ENCODE assay signal across 15 cellular contexts in the genomic region with DNA sequence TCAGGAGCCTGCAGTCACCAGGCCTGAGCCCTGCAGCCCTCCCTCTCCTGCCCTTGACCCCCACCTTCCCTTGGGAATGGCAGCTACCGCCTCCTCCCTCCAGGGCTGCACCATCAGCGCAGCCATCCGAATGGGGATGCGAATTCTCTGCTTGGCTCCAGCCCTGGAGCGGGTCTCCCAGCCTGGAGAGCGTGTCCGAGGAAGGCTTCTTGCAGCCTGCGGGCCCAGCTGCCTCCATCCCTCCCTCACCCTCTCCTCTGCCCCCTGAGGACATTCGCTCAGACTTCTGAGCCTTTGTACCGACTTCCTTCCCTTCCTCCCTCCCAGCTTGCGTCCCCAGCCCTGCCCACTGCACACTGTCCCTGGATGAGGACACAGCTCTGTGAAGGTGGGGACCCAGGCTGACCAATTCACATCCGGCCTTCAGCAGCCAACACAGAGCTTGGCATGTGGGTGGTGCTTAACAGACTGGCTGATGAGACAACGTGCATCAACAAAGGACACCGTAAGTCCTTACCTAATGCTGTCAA. TPM values are rescaled to one million over a fixed set of nuclear protein-coding genes. Genes with fewer than 3 reads are reported as not detected.
DNase-seq lines count a peak whose midpoint lies in the region; TF ChIP-seq lines count a peak whose summit lies in the region.
"Had no signal": no experiment of that assay in that cellular context is flagged by ENCODE, and none has a peak within 500 bp of the region (broad histone marks: within the 10 kb centered on the region; RNA-seq: fewer than 3 reads in every experiment).

No MANE protein-coding gene starts in this region.

- no peak for TF ChIP-seq CTCF in H9 (conservative IDR thresholded peaks at IDR 0.05)

- H3K27me3 ChIP-seq in H9 (ENCODE audit: insufficient read depth, low read length) (no peaks in the 10 kb centered on the region), mesendoderm (ENCODE audit: insufficient read depth, low read length, poor library complexity) (no peaks in the 10 kb centered on the region), mesenchymal stem cell (ENCODE audit: control insufficient read depth in 1 of 2, insufficient read depth in 1 of 2, low read length in 2 of 2) (peaks cover 14% of the 10 kb centered on the region in 2 experiments)

- no peaks in the 10 kb centered on the region for H3K23me2 ChIP-seq in H9 (ENCODE audit: insufficient read length, low read depth, low read length, poor library complexity, severe bottlenecking)

- no peaks in the 10 kb centered on the region for H3K4me1 ChIP-seq in H9 (ENCODE audit: insufficient read depth, low read length)
- no peaks in the 10 kb centered on the region for H3K4me1 ChIP-seq in mesendoderm (ENCODE audit: control insufficient read depth, low read depth, low read length)
- peaks cover 13% of the 10 kb centered on the region for H3K4me1 ChIP-seq in mesenchymal stem cell (ENCODE audit: control insufficient read depth, insufficient read depth, low read depth, low read length)

- POLR2A ChIA-PET in activated CD4-positive, alpha-beta memory T cell treated with anti-CD3 and anti-CD28 coated beads, Interleukin-2, amount 10 ng/mL, durations not matched to agents 7 days and 5 days (lab: Charles Lee) = interaction anchor here (1.0 to 3.6 kb wide), 4 partner anchors 11 to 75 kb away, joined by 3 to 31 read pairs (median 4); partner anchors contain the start of genes BLOC1S3 and TRAPPC6A

- no peaks in the 10 kb centered on the region for H3K9me3 Mint-ChIP-seq in H9
- H3K9me3 Mint-ChIP-seq in activated CD4-positive, alpha-beta memory T cell treated with anti-CD3 and anti-CD28 coated beads, Interleukin-2, amount 10 ng/mL, durations not matched to agents 7 days and 5 days = no peaks in the 10 kb centered on the region
- H3K9me3 Mint-ChIP-seq: naive thymus-derived CD8-positive, alpha-beta T cell; stimulated activated memory B cell treated with anti-CD40 and anti-IgM and Interleukin-4, amounts not matched to agents 10 μg/mL and 1 μg/mL and 100 μg/mL, for 72 hours had no signal

- no peaks in the 10 kb centered on the region; a peak in 1 of 7 replicates for H3K36me3 Mint-ChIP-seq in H9 (ENCODE audit: insufficient read depth in 1 of 3, low read depth in 3 of 3)
- no peaks in the 10 kb centered on the region for H3K36me3 Mint-ChIP-seq in activated CD4-positive, alpha-beta memory T cell treated with anti-CD3 and anti-CD28 coated beads, Interleukin-2, amount 10 ng/mL, durations not matched to agents 7 days and 5 days (ENCODE audit: low read depth)
- H3K36me3 Mint-ChIP-seq: naive thymus-derived CD8-positive, alpha-beta T cell had no signal

- DNase-seq in NCI-H2171 treated with DMSO at 0.1 percent for 48 hours (lab: John Stamatoyannopoulos, UW) (peak; percentile 42), NCI-H2171 (lab: John Stamatoyannopoulos, UW) (no peak), H9 (peak; percentile 55), mesendoderm (peak; percentile 48), DMS114 treated with DMSO at 0.1 percent for 48 hours (lab: John Stamatoyannopoulos, UW; ENCODE audit: unreplicated experiment) (no peak), AG20443 (ENCODE audit: low spot score) (no peak), mesenchymal stem cell (no peak)
- DNase-seq in activated CD4-positive, alpha-beta memory T cell treated with anti-CD3 and anti-CD28 coated beads, Interleukin-2, amount 10 ng/mL, durations not matched to agents 7 days and 5 days = no peak
- DNase-seq: MV-4-11; naive thymus-derived CD8-positive, alpha-beta T cell; OCI-M1; stimulated activated CD4-positive, alpha-beta T cell treated with anti-CD3 and anti-CD28 coated beads, Interleukin-4, amount 100 ng/mL, for 4 hours had no signal

- H2BK15ac ChIP-seq in H9 (ENCODE audit: low read depth, low read length) (no peak overlapping the region), mesendoderm (replicated peaks; ENCODE audit: low read depth) (no peak overlapping the region), mesenchymal stem cell (ENCODE audit: low read depth, poor library complexity, severe bottlenecking) (no peak overlapping the region)

- H2BK120ac ChIP-seq in H9 (ENCODE audit: low read depth, low read length, poor library complexity, severe bottlenecking) (no peak overlapping the region), mesendoderm (ENCODE audit: low read depth, low read length) (no peak overlapping the region), mesenchymal stem cell (ENCODE audit: low read depth, low read length) (no peak overlapping the region)

- H3K9me3 ChIP-seq in H9 (ENCODE audit: control insufficient read depth, low read depth, low read length) (no peaks in the 10 kb centered on the region), mesenchymal stem cell (ENCODE audit: control insufficient read depth, low read length) (no peaks in the 10 kb centered on the region)
- H3K9me3 ChIP-seq: esophagus muscularis mucosa had no signal

- no peaks in the 10 kb centered on the region; the same call in 1 of the 2 replicates for H3K79me2 ChIP-seq in H9 (ENCODE audit: insufficient read depth, low read length)
- no peaks in the 10 kb centered on the region for H3K79me2 ChIP-seq in mesendoderm (ENCODE audit: control insufficient read depth, insufficient read depth, low read length)

- H3K23ac ChIP-seq in H9 (ENCODE audit: insufficient read length, low read depth, low read length) (no peak overlapping the region), mesendoderm (ENCODE audit: low read length) (no peak overlapping the region), mesenchymal stem cell (ENCODE audit: low read length in 2 of 2) (no peak overlapping the region)

- H4K8ac ChIP-seq in H9 (replicated peaks; ENCODE audit: insufficient read length, low read depth, low read length) (no peak overlapping the region), mesendoderm (ENCODE audit: low read depth, low read length) (no peak overlapping the region), mesenchymal stem cell (ENCODE audit: low read length) (no peak overlapping the region)

- H3K4me2 ChIP-seq in H9 (ENCODE audit: insufficient read depth, insufficient read length, low read length) (no peak overlapping the region), mesendoderm (ENCODE audit: low read length) (no peak overlapping the region), mesenchymal stem cell (ENCODE audit: low read length, poor library complexity, severe bottlenecking) (no peak overlapping the region)

- peaks cover 5% of the 10 kb centered on the region for H3K27me3 Mint-ChIP-seq in H9 (ENCODE audit: low read depth)
- H3K27me3 Mint-ChIP-seq in activated CD4-positive, alpha-beta memory T cell treated with anti-CD3 and anti-CD28 coated beads, Interleukin-2, amount 10 ng/mL, durations not matched to agents 7 days and 5 days = no peaks in the 10 kb centered on the region
- H3K27me3 Mint-ChIP-seq: naive thymus-derived CD8-positive, alpha-beta T cell had no signal

- no peak overlapping the region for H4K91ac ChIP-seq in H9 (ENCODE audit: insufficient read length, low read depth, low read length)
- H4K91ac ChIP-seq in mesenchymal stem cell (ENCODE audit: low read length) = no peak overlapping the region

- no peak overlapping the region for H3K18ac ChIP-seq in H9 (ENCODE audit: insufficient read length, low read depth, low read length)
- H3K18ac ChIP-seq in mesendoderm (ENCODE audit: low read length) = no peak overlapping the region
- no peak overlapping the region for H3K18ac ChIP-seq in mesenchymal stem cell (ENCODE audit: low read depth in 1 of 2, low read length in 2 of 2)

- no CpG with 5 or more reads among the region's 14 CpGs for WGBS in H9 (ENCODE audit: extremely low coverage, insufficient read length, low lambda C conversion rate)
- WGBS in mesendoderm (ENCODE audit: extremely low coverage, insufficient coverage, low lambda C conversion rate) = no CpG with 5 or more reads among the region's 14 CpGs
- 60% methylated on average over 14 of the region's 14 CpGs for WGBS in mesenchymal stem cell

- H4K5ac ChIP-seq in H9 (ENCODE audit: insufficient read length, low read depth, low read length) = no peak overlapping the region
- H4K5ac ChIP-seq in mesendoderm (ENCODE audit: low read length) = no peak overlapping the region

- H3K9ac ChIP-seq in H9 (ENCODE audit: extremely low read depth, insufficient read length, low read length) = no peak overlapping the region
- no peak overlapping the region for H3K9ac ChIP-seq in mesendoderm (ENCODE audit: low read length)
- H3K9ac ChIP-seq in mesenchymal stem cell (ENCODE audit: low read length) = no peak overlapping the region

- H3K4me3 Mint-ChIP-seq in H9 = peak overlapping the region in 1 of 2 experiments; percentile 43; a peak in 2 of 5 replicates
- H3K4me3 Mint-ChIP-seq in activated CD4-positive, alpha-beta memory T cell treated with anti-CD3 and anti-CD28 coated beads, Interleukin-2, amount 10 ng/mL, durations not matched to agents 7 days and 5 days = no peak overlapping the region
- H3K4me3 Mint-ChIP-seq: stimulated activated memory B cell treated with anti-CD40 and anti-IgM and Interleukin-4, amounts not matched to agents 10 μg/mL and 1 μg/mL and 100 μg/mL, for 72 hours had no signal

- H3K4ac ChIP-seq in H9 (ENCODE audit: low read depth, low read length) = no peak overlapping the region
- no peak overlapping the region for H3K4ac ChIP-seq in mesendoderm (ENCODE audit: low read depth, low read length)
- no peak overlapping the region for H3K4ac ChIP-seq in mesenchymal stem cell (ENCODE audit: low read depth in 1 of 2, low read length in 2 of 2)

- H3K14ac ChIP-seq in H9 (ENCODE audit: insufficient read depth, low read length) (no peak overlapping the region), mesenchymal stem cell (ENCODE audit: low read length in 2 of 2) (no peak overlapping the region)

- no peak overlapping the region for H2AFZ ChIP-seq in H9 (ENCODE audit: low read length)
- H2AFZ ChIP-seq in mesenchymal stem cell (ENCODE audit: low read depth, low read length) = no peak overlapping the region

- H3K56ac ChIP-seq in H9 (ENCODE audit: insufficient read length, low read depth, low read length) = no peak overlapping the region
- peak overlapping the region; percentile 42 for H3K56ac ChIP-seq in mesendoderm (ENCODE audit: low read length)

- H3T11ph ChIP-seq in H9 (ENCODE audit: low read length) = no peak overlapping the region

- peak overlapping the region; percentile 30 to 63 (median 57); a peak in 2 of 7 replicates for H3K27ac Mint-ChIP-seq in H9
- H3K27ac Mint-ChIP-seq in activated CD4-positive, alpha-beta memory T cell treated with anti-CD3 and anti-CD28 coated beads, Interleukin-2, amount 10 ng/mL, durations not matched to agents 7 days and 5 days = peak overlapping the region; percentile 11
- H3K27ac Mint-ChIP-seq: stimulated activated memory B cell treated with anti-CD40 and anti-IgM and Interleukin-4, amounts not matched to agents 10 μg/mL and 1 μg/mL and 100 μg/mL, for 72 hours had no signal

- CTCF ChIA-PET in activated CD4-positive, alpha-beta memory T cell treated with anti-CD3 and anti-CD28 coated beads, Interleukin-2, amount 10 ng/mL, durations not matched to agents 7 days and 5 days (lab: Charles Lee) = interaction anchor here (0.7 to 1.6 kb wide), 3 partner anchors 11 to 54 kb away, joined by 3 to 4 read pairs (median 3); partner anchors contain the start of genes BLOC1S3 and TRAPPC6A

- no peaks in the 10 kb centered on the region for H4K20me1 ChIP-seq in H9 (ENCODE audit: control insufficient read depth, insufficient read depth, insufficient read length)

- H3K36me3 ChIP-seq in mesendoderm (ENCODE audit: control insufficient read depth, insufficient read depth, low read length) (no peaks in the 10 kb centered on the region), mesenchymal stem cell (ENCODE audit: control insufficient read depth in 1 of 2, insufficient read depth in 2 of 2, low read depth in 1 of 2, low read length in 2 of 2) (peaks cover 0 to 7% of the 10 kb centered on the region in 2 experiments)

- H2BK20ac ChIP-seq in H9 (ENCODE audit: low read depth, low read length, poor library complexity, severe bottlenecking) = no peak overlapping the region

- H3K4me1 Mint-ChIP-seq in H9 = peaks cover 2 to 18% of the 10 kb centered on the region in 2 experiments
- H3K4me1 Mint-ChIP-seq in activated CD4-positive, alpha-beta memory T cell treated with anti-CD3 and anti-CD28 coated beads, Interleukin-2, amount 10 ng/mL, durations not matched to agents 7 days and 5 days = peaks cover 52% of the 10 kb centered on the region

- H2BK5ac ChIP-seq in H9 (ENCODE audit: insufficient read length, low read length) = no peak overlapping the region
- H2BK5ac ChIP-seq in mesendoderm (ENCODE audit: low read length) = no peak overlapping the region
- no peak overlapping the region for H2BK5ac ChIP-seq in mesenchymal stem cell (ENCODE audit: low read depth, low read length, poor library complexity, severe bottlenecking)

- H2BK12ac ChIP-seq in H9 (ENCODE audit: insufficient read length, low read depth, low read length) = no peak overlapping the region
- H2BK12ac ChIP-seq in mesenchymal stem cell (ENCODE audit: low read length in 2 of 2) = no peak overlapping the region

- H3K27ac ChIP-seq in H9 (ENCODE audit: insufficient read length, low read depth, low read length) (no peak overlapping the region), mesendoderm (ENCODE audit: low read depth, low read length) (no peak overlapping the region), mesenchymal stem cell (ENCODE audit: low read length, poor library complexity, severe bottlenecking) (no peak overlapping the region)
- H3K27ac ChIP-seq: coronary artery had no signal

- H3K79me1 ChIP-seq in H9 (ENCODE audit: insufficient read depth, low read depth, low read length, poor library complexity, severe bottlenecking) (no peaks in the 10 kb centered on the region), mesendoderm (ENCODE audit: low read length) (no peaks in the 10 kb centered on the region), mesenchymal stem cell (replicated peaks; ENCODE audit: low read length, poor library complexity, severe bottlenecking) (peaks cover 6% of the 10 kb centered on the region)

- H3K4me3 ChIP-seq in mesendoderm (ENCODE audit: low read length) = no peak overlapping the region
- no peak overlapping the region for H3K4me3 ChIP-seq in mesenchymal stem cell (ENCODE audit: insufficient read depth in 1 of 2, low read depth in 1 of 2, low read length in 2 of 2)
- H3K4me3 ChIP-seq: coronary artery, esophagus muscularis mucosa had no signal

- H2AK5ac ChIP-seq in H9 (ENCODE audit: insufficient read length, low read length) = no peak overlapping the region
- no peak overlapping the region for H2AK5ac ChIP-seq in mesendoderm (ENCODE audit: low read length)
- no peak overlapping the region for H2AK5ac ChIP-seq in mesenchymal stem cell (ENCODE audit: low read length, severe bottlenecking)

RNA-seq across cellular contexts. Expression of gene NKPD1, which starts 6.0 kb away (rescaled TPM):
- total RNA-seq in H9 (2021) = 0.17 and 0.46 TPM in 2 replicates
- under 1 TPM; 0.10 to 0.15 TPM for total RNA-seq in activated CD4-positive, alpha-beta memory T cell treated with anti-CD3 and anti-CD28 coated beads, Interleukin-2, amount 10 ng/mL, durations not matched to agents 7 days and 5 days
- 0.01 TPM for polyA plus RNA-seq in mesendoderm (2013, experiment 1 of 2)
- 0.03 TPM for polyA plus RNA-seq in mesendoderm (2013, experiment 2 of 2)
- polyA plus RNA-seq in mesenchymal stem cell (2013, experiment 1 of 2) = 0.01 TPM
- 0.01 TPM for polyA plus RNA-seq in mesenchymal stem cell (2013, experiment 2 of 2)

RNA-seq across cellular contexts. Expression of gene TRAPPC6A, which starts 11.2 kb away (rescaled TPM):
- 57.8 and 59.9 TPM in 2 replicates for total RNA-seq in H9 (2021)
- total RNA-seq in activated CD4-positive, alpha-beta memory T cell treated with anti-CD3 and anti-CD28 coated beads, Interleukin-2, amount 10 ng/mL, durations not matched to agents 7 days and 5 days = 10 to 100 TPM; 64.4 to 65.0 TPM
- 17.1 TPM for polyA plus RNA-seq in mesendoderm (2013, experiment 1 of 2)
- polyA plus RNA-seq in mesendoderm (2013, experiment 2 of 2) = 16.6 TPM
- polyA plus RNA-seq in mesenchymal stem cell (2013, experiment 1 of 2) = 10.9 TPM
- 10.7 TPM for polyA plus RNA-seq in mesenchymal stem cell (2013, experiment 2 of 2)

RNA-seq across cellular contexts. Expression of gene BLOC1S3, which starts 11.8 kb away (rescaled TPM):
- 9.2 and 12.2 TPM in 2 replicates for total RNA-seq in H9 (2021)
- 10 to 100 TPM; 16.3 to 20.4 TPM for total RNA-seq in activated CD4-positive, alpha-beta memory T cell treated with anti-CD3 and anti-CD28 coated beads, Interleukin-2, amount 10 ng/mL, durations not matched to agents 7 days and 5 days
- polyA plus RNA-seq in mesendoderm (2013, experiment 1 of 2) = 2.1 TPM
- 2.2 TPM for polyA plus RNA-seq in mesendoderm (2013, experiment 2 of 2)
- polyA plus RNA-seq in mesenchymal stem cell (2013, experiment 1 of 2) = 12.5 TPM
- 12.4 TPM for polyA plus RNA-seq in mesenchymal stem cell (2013, experiment 2 of 2)

Comparison
In these comparisons a context has a peak if more than half of its experiments do, and no peak if none do; other contexts are left out.
1. DNase-seq: peak in NCI-H2171 treated with DMSO at 0.1 percent for 48 hours (single experiment), H9 (single experiment) and mesendoderm (single experiment); none in NCI-H2171 (single experiment), activated CD4-positive, alpha-beta memory T cell treated with anti-CD3 and anti-CD28 coated beads, Interleukin-2, amount 10 ng/mL, durations not matched to agents 7 days and 5 days (single experiment), DMS114 treated with DMSO at 0.1 percent for 48 hours (single experiment), AG20443 (single experiment) and mesenchymal stem cell (single experiment).